ENCODE assay signal across 1 cellular context in genomic region chr17:39755550-39756375, GRCh38.
TF ChIP-seq lines count a peak whose summit lies in the region.

No MANE protein-coding gene starts in this region.

TF ChIP-seq in GM12878, 131 proteins besides CTCF, POLR2A, EP300 and RAD21 (continues in another document):
- TF ChIP-seq PKNOX1 (IDR thresholded peaks at IDR 0.05), result peak; percentile 23; the same call in 1 of the 2 replicates
- no peak for TF ChIP-seq FOXK2 (IDR thresholded peaks at IDR 0.05)
- TF ChIP-seq BRCA1 (IDR thresholded peaks at IDR 0.05; ENCODE audit: low read depth, low read length), result no peak
- peak; percentile 44; the same call in 1 of the 2 replicates for TF ChIP-seq MAX (IDR thresholded peaks at IDR 0.05; ENCODE audit: low read depth, low read length)
- peak; percentile 79 for TF ChIP-seq MLLT1 (IDR thresholded peaks at IDR 0.05)
- no peak for TF ChIP-seq SIN3A (IDR thresholded peaks at IDR 0.05; ENCODE audit: low read depth, low read length)
- TF ChIP-seq EGR1 (IDR thresholded peaks at IDR 0.05; ENCODE audit: borderline replicate concordance in 1 of 2, low read depth in 2 of 2, low read length in 2 of 2), result peak in 1 of 2 experiments; percentile 25; a peak in 1 of 3 replicates
- no peak for TF ChIP-seq PAX8 (IDR thresholded peaks at IDR 0.05)
- TF ChIP-seq ZNF207 (IDR thresholded peaks at IDR 0.05; ENCODE audit: borderline replicate concordance), result no peak
- 0 out of 2 replicates have a peak, but pooled peaks have one; percentile 24 for TF ChIP-seq PML (IDR thresholded peaks at IDR 0.05; ENCODE audit: low read length)
- no peak for TF ChIP-seq JUND (IDR thresholded peaks at IDR 0.05; ENCODE audit: low read depth, low read length)
- peak; percentile 96; the same call in 2 of the 3 replicates for TF ChIP-seq POU2F2 (IDR thresholded peaks at IDR 0.05; ENCODE audit: borderline replicate concordance, low read depth, low read length)
- TF ChIP-seq RELA (IDR thresholded peaks at IDR 0.05; ENCODE audit: borderline replicate concordance, partially characterized antibody), result peak; percentile 95
- 0 out of 2 replicates have a peak, but pooled peaks have one; percentile 45 for TF ChIP-seq ZNF592 (IDR thresholded peaks at IDR 0.05)
- TF ChIP-seq ETV6 (conservative IDR thresholded peaks at IDR 0.05 in 1 of 2, IDR thresholded peaks at IDR 0.05 in 1 of 2; ENCODE audit: borderline replicate concordance in 1 of 2, low read depth in 1 of 2), result peak in 1 of 2 experiments; percentile 52; a peak in 1 of 4 replicates
- peak; percentile 58; the same call in 1 of the 2 replicates for TF ChIP-seq ATF2 (IDR thresholded peaks at IDR 0.05; ENCODE audit: low read length)
- 0 out of 2 replicates have a peak, but pooled peaks have one; percentile 14 for TF ChIP-seq BMI1 (IDR thresholded peaks at IDR 0.05; ENCODE audit: borderline replicate concordance)
- TF ChIP-seq SRF (IDR thresholded peaks at IDR 0.05; ENCODE audit: low read depth in 2 of 2, low read length in 2 of 2), result no peak
- TF ChIP-seq CREB1 (IDR thresholded peaks at IDR 0.05; ENCODE audit: low read depth), result peak; percentile 10; the same call in 1 of the 2 replicates
- no peak for TF ChIP-seq RFX5 (IDR thresholded peaks at IDR 0.05; ENCODE audit: low read depth, low read length)
- TF ChIP-seq STAT3 (IDR thresholded peaks at IDR 0.05; ENCODE audit: low read depth, low read length), result no peak
- no peak for TF ChIP-seq PBX3 (IDR thresholded peaks at IDR 0.05; ENCODE audit: insufficient replicate concordance, low read depth, low read length)
- no peak for TF ChIP-seq EZH2 (IDR thresholded peaks at IDR 0.05; ENCODE audit: borderline replicate concordance, control insufficient read depth, low read depth, low read length)
- TF ChIP-seq E2F8 (IDR thresholded peaks at IDR 0.05; ENCODE audit: low read depth, partially characterized antibody), result no peak
- no peak for TF ChIP-seq ZNF24 (IDR thresholded peaks at IDR 0.05)
- TF ChIP-seq PAX5 (IDR thresholded peaks at IDR 0.05; ENCODE audit: borderline replicate concordance, low read depth, low read length), result peak; percentile 91; the same call in 1 of the 2 replicates
- no peak for TF ChIP-seq SIX5 (IDR thresholded peaks at IDR 0.05; ENCODE audit: low read depth, low read length, severe bottlenecking)
- TF ChIP-seq HDAC2 (IDR thresholded peaks at IDR 0.05), result no peak
- no peak for TF ChIP-seq WRNIP1 (IDR thresholded peaks at IDR 0.05; ENCODE audit: borderline replicate concordance, low read depth, low read length)
- peak; percentile 95 for TF ChIP-seq CBFB (IDR thresholded peaks at IDR 0.05; ENCODE audit: low read depth)
- peak; percentile 97 for TF ChIP-seq NR2F1 (conservative IDR thresholded peaks at IDR 0.05)
- TF ChIP-seq IKZF2 (IDR thresholded peaks at IDR 0.05), result peak; percentile 96 to 97
- peak; percentile 90 for TF ChIP-seq FOXM1 (IDR thresholded peaks at IDR 0.05; ENCODE audit: low read depth, low read length)
- no peak for TF ChIP-seq USF1 (IDR thresholded peaks at IDR 0.05; ENCODE audit: borderline replicate concordance, extremely low read length, insufficient read depth, low read depth, low read length)
- peak; percentile 31; the same call in 1 of the 2 replicates for TF ChIP-seq ZNF687 (IDR thresholded peaks at IDR 0.05)
- no peak for TF ChIP-seq ZNF217 (IDR thresholded peaks at IDR 0.05)
- no peak for TF ChIP-seq E2F4 (IDR thresholded peaks at IDR 0.05; ENCODE audit: low read depth, low read length)
- TF ChIP-seq BACH1 (IDR thresholded peaks at IDR 0.05; ENCODE audit: borderline replicate concordance), result 0 out of 2 replicates have a peak, but pooled peaks have one; percentile 18
- peak; percentile 75; the same call in 1 of the 2 replicates for TF ChIP-seq ATF7 (IDR thresholded peaks at IDR 0.05; ENCODE audit: low read depth)
